ENCODE assay signal across 23 cellular contexts in genomic region chr20:62885808-62886708, GRCh38. TPM values are rescaled to one million over a fixed set of nuclear protein-coding genes. Genes with fewer than 3 reads are reported as not detected.
A peak's percentile ranks its signal among the peaks of the same experiment; 100 is the strongest.
DNase-seq lines count a peak whose midpoint lies in the region; ATAC-seq and TF ChIP-seq lines count a peak whose summit lies in the region.
"Had no signal": no experiment of that assay in that cellular context is flagged by ENCODE, and none has a peak within 500 bp of the region (broad histone marks: within the 10 kb centered on the region; RNA-seq: fewer than 3 reads in every experiment).

No MANE protein-coding gene starts in this region.

- ATAC-seq in activated T-helper 17 cell treated with anti-CD3 and anti-CD28 coated beads, Interleukin-2, amount 50 U/mL, for 72 hours (replicated peaks) = no peak
- ATAC-seq in naive thymus-derived CD8-positive, alpha-beta T cell = no peak
- ATAC-seq in HG02884 (IDR thresholded peaks at IDR 0.05; ENCODE audit: unreplicated experiment) (no peak), GM19351 (IDR thresholded peaks at IDR 0.05; ENCODE audit: unreplicated experiment) (no peak)
- ATAC-seq: activated CD8-positive, alpha-beta memory T cell treated with anti-CD3 and anti-CD28 coated beads, Interleukin-2, amount 10 ng/mL, durations not matched to agents 7 days and 5 days; GM12878; heart left ventricle; PC-3 had no signal

- H3K36me3 ChIP-seq in H7 (replicated peaks; ENCODE audit: control insufficient read depth, insufficient read depth, low read length) = peaks cover 21% of the 10 kb centered on the region
- H3K36me3 ChIP-seq: breast epithelium had no signal

- H3K4me1 Mint-ChIP-seq in activated T-helper 17 cell treated with anti-CD3 and anti-CD28 coated beads, Interleukin-2, amount 50 U/mL, for 72 hours = no peaks in the 10 kb centered on the region
- H3K4me1 Mint-ChIP-seq in naive thymus-derived CD8-positive, alpha-beta T cell = peaks cover 7 to 27% (median 11%) of the 10 kb centered on the region in 4 donors
- peaks cover 5% of the 10 kb centered on the region for H3K4me1 Mint-ChIP-seq in type B pancreatic cell (ENCODE audit: unreplicated experiment)

- H3K36me3 Mint-ChIP-seq in activated T-helper 17 cell treated with anti-CD3 and anti-CD28 coated beads, Interleukin-2, amount 50 U/mL, for 72 hours (ENCODE audit: low read depth) = peaks cover 58% of the 10 kb centered on the region
- peaks cover 0 to 49% (median 16%) of the 10 kb centered on the region in 3 donors for H3K36me3 Mint-ChIP-seq in naive thymus-derived CD8-positive, alpha-beta T cell
- H3K36me3 Mint-ChIP-seq in type B pancreatic cell = peaks cover 16% of the 10 kb centered on the region

- peak overlapping the region; percentile 3 for H3K27ac Mint-ChIP-seq in activated T-helper 17 cell treated with anti-CD3 and anti-CD28 coated beads, Interleukin-2, amount 50 U/mL, for 72 hours
- H3K27ac Mint-ChIP-seq in naive thymus-derived CD8-positive, alpha-beta T cell = peak overlapping the region in 6 of 10 donors; percentile 5 to 81 (median 46)
- no peak overlapping the region for H3K27ac Mint-ChIP-seq in type B pancreatic cell
- H3K27ac Mint-ChIP-seq: activated CD8-positive, alpha-beta memory T cell treated with anti-CD3 and anti-CD28 coated beads, Interleukin-2, amount 10 ng/mL, durations not matched to agents 7 days and 5 days had no signal

- POLR2A ChIA-PET in naive thymus-derived CD8-positive, alpha-beta T cell (lab: Charles Lee) = interaction anchor here (1.0 to 1.6 kb wide), 3 partner anchors 10 to 14 kb away, joined by 3 to 4 read pairs (median 3); no protein-coding TSS in a partner anchor

- H3K27me3 Mint-ChIP-seq in activated T-helper 17 cell treated with anti-CD3 and anti-CD28 coated beads, Interleukin-2, amount 50 U/mL, for 72 hours = no peaks in the 10 kb centered on the region
- no peaks in the 10 kb centered on the region for H3K27me3 Mint-ChIP-seq in naive thymus-derived CD8-positive, alpha-beta T cell
- no peaks in the 10 kb centered on the region for H3K27me3 Mint-ChIP-seq in type B pancreatic cell
- H3K27me3 Mint-ChIP-seq: activated CD8-positive, alpha-beta memory T cell treated with anti-CD3 and anti-CD28 coated beads, Interleukin-2, amount 10 ng/mL, durations not matched to agents 7 days and 5 days; activated naive CD8-positive, alpha-beta T cell had no signal

- TF ChIP-seq CTCF in type B pancreatic cell (conservative IDR thresholded peaks at IDR 0.05) = no peak

- H3K9me3 Mint-ChIP-seq in activated T-helper 17 cell treated with anti-CD3 and anti-CD28 coated beads, Interleukin-2, amount 50 U/mL, for 72 hours = no peaks in the 10 kb centered on the region
- no peaks in the 10 kb centered on the region for H3K9me3 Mint-ChIP-seq in naive thymus-derived CD8-positive, alpha-beta T cell
- no peaks in the 10 kb centered on the region for H3K9me3 Mint-ChIP-seq in type B pancreatic cell

- peak; percentile 28 for DNase-seq in NCI-H1436 (lab: John Stamatoyannopoulos, UW)
- no peak for DNase-seq in NCI-H1436 treated with DMSO at 0.1 percent for 48 hours (lab: John Stamatoyannopoulos, UW)
- peak; percentile 75 for DNase-seq in H7
- no peak for DNase-seq in naive thymus-derived CD8-positive, alpha-beta T cell
- DNase-seq in type B pancreatic cell (ENCODE audit: extremely low spot score, unreplicated experiment) = no peak
- DNase-seq: 8988T; activated CD8-positive, alpha-beta memory T cell treated with anti-CD3 and anti-CD28 coated beads, Interleukin-2, amount 10 ng/mL, durations not matched to agents 7 days and 5 days; heart left ventricle; islet precursor cell; Karpas-422; mesendoderm; NCI-H524 treated with DMSO at 0.1 percent for 48 hours; occipital lobe; PC-3; stimulated activated CD4-positive, alpha-beta T cell treated with anti-CD3 and anti-CD28 coated beads, Interleukin-2, amount 100 ng/mL, for 48 hours; stimulated activated CD8-positive, alpha-beta memory T cell treated with anti-CD3 and anti-CD28 coated beads, Interleukin-4, amount 100 ng/mL, for 48 hours; thyroid gland had no signal

- no peak overlapping the region for H3K4me3 ChIP-seq in H7 (ENCODE audit: insufficient read depth, low read depth, low read length)
- H3K4me3 ChIP-seq: breast epithelium, GM12878, heart left ventricle, thyroid gland had no signal

- no peaks in the 10 kb centered on the region for H3K27me3 ChIP-seq in H7 (ENCODE audit: control insufficient read depth, insufficient read depth, low read length)
- H3K27me3 ChIP-seq: breast epithelium, heart left ventricle, thyroid gland had no signal

- no peak overlapping the region for H3K4me3 Mint-ChIP-seq in activated T-helper 17 cell treated with anti-CD3 and anti-CD28 coated beads, Interleukin-2, amount 50 U/mL, for 72 hours
- peak overlapping the region in 1 of 10 donors; percentile 30 for H3K4me3 Mint-ChIP-seq in naive thymus-derived CD8-positive, alpha-beta T cell
- no peak overlapping the region for H3K4me3 Mint-ChIP-seq in type B pancreatic cell
- H3K4me3 Mint-ChIP-seq: activated CD8-positive, alpha-beta memory T cell treated with anti-CD3 and anti-CD28 coated beads, Interleukin-2, amount 10 ng/mL, durations not matched to agents 7 days and 5 days; activated naive CD8-positive, alpha-beta T cell had no signal

RNA-seq across cellular contexts. Expression of gene TCFL5, which starts 24.4 kb away (rescaled TPM):
- 25.7 and 36.8 TPM in 2 replicates for total RNA-seq in H7 (2014; rRNA removed; shearing (Covaris generic))
- 1 to 10 TPM; 3.4 to 3.7 TPM for total RNA-seq in activated T-helper 17 cell treated with anti-CD3 and anti-CD28 coated beads, Interleukin-2, amount 50 U/mL, for 72 hours
- total RNA-seq in naive thymus-derived CD8-positive, alpha-beta T cell = 10 to 100 TPM; 13.2 to 13.4 TPM
- 1 to 10 TPM; 1.0 to 2.1 (median 1.5) TPM for polyA plus RNA-seq in naive thymus-derived CD8-positive, alpha-beta T cell
- total RNA-seq in type B pancreatic cell (ENCODE audit: low replicate concordance) = 6.1 and 11.8 TPM in 2 replicates

RNA-seq across cellular contexts. Expression of gene DIDO1, which starts 40.2 kb away (rescaled TPM):
- 53.2 and 63.4 TPM in 2 replicates for total RNA-seq in H7 (2014; rRNA removed; shearing (Covaris generic))
- 10 to 100 TPM; 51.4 to 51.5 TPM for total RNA-seq in activated T-helper 17 cell treated with anti-CD3 and anti-CD28 coated beads, Interleukin-2, amount 50 U/mL, for 72 hours
- total RNA-seq in naive thymus-derived CD8-positive, alpha-beta T cell = 100 to 1,000 TPM; 125 to 132 TPM
- polyA plus RNA-seq in naive thymus-derived CD8-positive, alpha-beta T cell = 10 to 100 TPM; 26.8 to 45.8 (median 39.7) TPM
- total RNA-seq in type B pancreatic cell (ENCODE audit: low replicate concordance) = 49.7 and 58.1 TPM in 2 replicates

RNA-seq across cellular contexts. Expression of gene GID8, which starts 51.9 kb away (rescaled TPM):
- 49.1 and 57.0 TPM in 2 replicates for total RNA-seq in H7 (2014; rRNA removed; shearing (Covaris generic))
- 10 to 100 TPM; 32.7 to 34.6 TPM for total RNA-seq in activated T-helper 17 cell treated with anti-CD3 and anti-CD28 coated beads, Interleukin-2, amount 50 U/mL, for 72 hours
- 10 to 100 TPM; 57.7 to 61.2 TPM for total RNA-seq in naive thymus-derived CD8-positive, alpha-beta T cell
- 10 to 100 TPM; 20.2 to 24.4 (median 21.1) TPM for polyA plus RNA-seq in naive thymus-derived CD8-positive, alpha-beta T cell
- total RNA-seq in type B pancreatic cell (ENCODE audit: low replicate concordance) = 55.8 and 68.7 TPM in 2 replicates

Comparison
In these comparisons a context has a peak if more than half of its experiments do, and no peak if none do; other contexts are left out.
1. DNase-seq: peak in NCI-H1436 (single experiment) and H7 (single experiment); none in NCI-H1436 treated with DMSO at 0.1 percent for 48 hours (single experiment), naive thymus-derived CD8-positive, alpha-beta T cell (0 of 10) and type B pancreatic cell (single experiment).